In the genomic region with DNA sequence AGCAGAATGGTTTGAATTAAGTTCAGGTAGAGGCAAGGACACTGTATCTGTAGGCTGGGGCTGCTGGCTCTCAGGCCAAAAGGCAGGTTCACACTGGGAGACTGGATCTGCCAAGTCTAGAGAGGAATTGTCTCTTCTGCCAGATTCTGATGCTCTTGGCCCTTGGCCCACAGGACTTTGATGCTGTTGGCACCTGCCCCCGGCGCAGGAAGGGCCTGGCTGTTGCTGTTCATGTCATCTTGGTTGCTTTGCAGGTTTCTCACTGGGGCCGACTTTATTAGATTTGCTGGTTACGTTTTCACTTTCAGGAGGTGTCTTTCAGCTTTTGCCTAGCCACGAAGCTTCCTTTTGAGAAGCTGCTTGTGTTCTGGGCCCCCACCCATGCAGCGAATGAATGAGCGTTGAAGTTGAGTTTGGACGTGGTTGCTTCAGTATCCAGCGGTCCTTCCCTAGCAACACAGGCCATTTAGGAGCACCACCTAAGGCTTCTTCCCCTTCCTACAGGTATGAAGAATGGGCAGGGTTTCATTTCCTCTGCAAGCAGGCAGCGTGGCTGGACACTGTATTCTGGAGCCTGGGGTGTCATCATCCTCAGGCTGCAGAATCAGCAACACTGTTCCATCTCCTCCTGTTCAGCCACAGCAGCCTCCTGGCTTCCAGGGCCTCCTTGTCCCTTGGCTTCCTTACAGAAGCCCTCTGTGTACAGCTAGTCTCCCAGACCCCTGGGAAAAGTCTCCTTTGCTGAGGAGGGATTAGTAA, we compare ENCODE assay signal across 14 cellular contexts.
A peak's percentile ranks its signal among the peaks of the same experiment; 100 is the strongest.
DNase-seq lines count a peak whose midpoint lies in the region; TF ChIP-seq lines count a peak whose summit lies in the region.
"Had no signal": no experiment of that assay in that cellular context is flagged by ENCODE, and none has a peak within 500 bp of the region (broad histone marks: within the 10 kb centered on the region; RNA-seq: fewer than 3 reads in every experiment).

No MANE protein-coding gene starts in this region.

- peak overlapping the region; percentile 59 for H2AFZ ChIP-seq in MM.1S (ENCODE audit: low read length)

- TF ChIP-seq CTCF in MM.1S (IDR thresholded peaks at IDR 0.05; ENCODE audit: low read length) (no peak), transverse colon (IDR thresholded peaks at IDR 0.05) (no peak)

- no peaks in the 10 kb centered on the region for H3K9me2 ChIP-seq in MM.1S (replicated peaks; ENCODE audit: insufficient read depth, low read length)

- H3K79me2 ChIP-seq in MM.1S (ENCODE audit: low read length): no peaks in the 10 kb centered on the region

- 27 to 32% methylated on average over 5 to 10 of the region's 10 CpGs for WGBS in transverse colon (ENCODE audit: low coverage in 1 of 2), 2 donors

- peaks cover 10% of the 10 kb centered on the region; the same call in 1 of the 2 replicates for H3F3A ChIP-seq in MM.1S (ENCODE audit: insufficient read depth, low read length)

- no peak for TF ChIP-seq POLR2A in transverse colon (IDR thresholded peaks at IDR 0.05)

- DNase-seq in activated CD8-positive, alpha-beta memory T cell treated with anti-CD3 and anti-CD28 coated beads for 24 hours: peak; percentile 26
- DNase-seq in activated CD8-positive, alpha-beta memory T cell treated with anti-CD3 and anti-CD28 coated beads, Interleukin-2, amount 50 U/mL, for 48 hours: no peak
- DNase-seq in MM.1S (peak; percentile 92), ecto neural progenitor cell (ENCODE audit: low spot score) (peak; percentile 29), transverse colon (peak; percentile 66), epidermal melanocyte (ENCODE audit: insufficient read length, low spot score) (no peak), NCI-H146 treated with DMSO at 0.1 percent for 48 hours (lab: John Stamatoyannopoulos, UW; ENCODE audit: unreplicated experiment) (no peak)
- DNase-seq in activated CD4-positive, alpha-beta T cell treated with anti-CD3 and anti-CD28 coated beads, Interleukin-2, amount 50 U/mL, for 4 hours: no peak
- DNase-seq: activated CD4-positive, CD25-positive, alpha-beta regulatory T cell; Caco-2; dermis blood vessel endothelial cell; KG1; mesenchymal stem cell; testis had no signal

- H3K4me2 ChIP-seq in MM.1S (ENCODE audit: low read depth, low read length): peak overlapping the region; percentile 64

- in situ Hi-C loops in transverse colon (cut with MboI; ENCODE audit: low pct_ligation_motif_present in 1 of 4, low pct_unique_long_range_greater_than_20kb in 1 of 4, low sequenced_read_pairs in 3 of 4): loop anchor here in 1 of 4 donors (25.0 kb wide), 1 partner anchor 202 kb away; no protein-coding TSS in a partner anchor

- peaks cover 26% of the 10 kb centered on the region for H3K4me1 ChIP-seq in MM.1S (ENCODE audit: low read length)
- H3K4me1 ChIP-seq in transverse colon: no peaks in the 10 kb centered on the region
- H3K4me1 ChIP-seq: testis had no signal

- H3K36me3 ChIP-seq in MM.1S (replicated peaks; ENCODE audit: insufficient read depth, low read length) (no peaks in the 10 kb centered on the region), transverse colon (no peaks in the 10 kb centered on the region)

- no peaks in the 10 kb centered on the region for H4K20me1 ChIP-seq in MM.1S (ENCODE audit: insufficient read depth, low read length)

- no peaks in the 10 kb centered on the region for H3K9me3 ChIP-seq in MM.1S (replicated peaks; ENCODE audit: insufficient read depth, low read length)
- H3K9me3 ChIP-seq in transverse colon: no peaks in the 10 kb centered on the region
- H3K9me3 ChIP-seq: Caco-2, testis had no signal

- intact Hi-C loops in transverse colon (cut with DNase I; ENCODE audit: low total_unique reads): loop anchor here (5.0 kb wide), 1 partner anchor 217 kb away; no protein-coding TSS in a partner anchor

- peak overlapping the region; percentile 32; the same call in 1 of the 2 replicates for H3K27ac ChIP-seq in MM.1S (ENCODE audit: low read length)
- H3K27ac ChIP-seq in transverse colon: no peak overlapping the region
- H3K27ac ChIP-seq: testis had no signal

- peak overlapping the region; percentile 8; the same call in 1 of the 2 replicates for H3K9ac ChIP-seq in MM.1S (ENCODE audit: low read length)

- TF ChIP-seq EP300 in transverse colon (IDR thresholded peaks at IDR 0.05; ENCODE audit: low read depth): no peak

- H3K4me3 ChIP-seq in MM.1S (ENCODE audit: low read length): peak overlapping the region; percentile 50
- H3K4me3 ChIP-seq in transverse colon: no peak overlapping the region
- H3K4me3 ChIP-seq: testis had no signal

- H3K27me3 ChIP-seq in MM.1S (replicated peaks; ENCODE audit: insufficient read depth, low read length) (no peaks in the 10 kb centered on the region), transverse colon (no peaks in the 10 kb centered on the region)
- H3K27me3 ChIP-seq: testis had no signal

Comparison
In these comparisons a context has a peak if more than half of its experiments do, and no peak if none do; other contexts are left out.
1. DNase-seq: peak in activated CD8-positive, alpha-beta memory T cell treated with anti-CD3 and anti-CD28 coated beads for 24 hours (single experiment), MM.1S (single experiment), ecto neural progenitor cell (single experiment) and transverse colon (single experiment); none in activated CD8-positive, alpha-beta memory T cell treated with anti-CD3 and anti-CD28 coated beads, Interleukin-2, amount 50 U/mL, for 48 hours (single experiment), epidermal melanocyte (single experiment), NCI-H146 treated with DMSO at 0.1 percent for 48 hours (single experiment) and activated CD4-positive, alpha-beta T cell treated with anti-CD3 and anti-CD28 coated beads, Interleukin-2, amount 50 U/mL, for 4 hours (0 of 2).